ENCODE assay signal across 27 cellular contexts in the genomic region with DNA sequence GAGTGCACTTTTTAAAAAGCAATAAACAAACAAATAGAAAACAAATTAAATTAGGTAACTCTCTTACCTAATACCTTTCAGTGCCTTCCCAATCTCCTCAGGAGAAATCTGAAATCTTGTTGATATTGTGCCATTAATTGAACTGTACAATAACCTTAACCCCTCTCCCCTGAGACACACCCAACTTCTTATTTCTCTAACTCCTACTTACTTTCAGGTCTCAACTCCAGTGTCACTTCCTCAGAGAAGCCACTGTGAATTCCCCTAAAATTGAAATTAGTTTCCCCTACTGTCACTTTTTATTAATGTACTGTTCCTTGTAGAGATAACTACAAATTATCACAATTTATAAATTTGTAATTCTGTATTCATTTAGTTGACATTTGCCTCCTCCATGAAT.
DNase-seq lines count a peak whose midpoint lies in the region; ATAC-seq lines count a peak whose summit lies in the region.
"Had no signal": no experiment of that assay in that cellular context is flagged by ENCODE, and none has a peak within 500 bp of the region (broad histone marks: within the 10 kb centered on the region; RNA-seq: fewer than 3 reads in every experiment).

No MANE protein-coding gene starts in this region.

- DNase-seq in stimulated activated naive B cell treated with anti-CD40 and anti-IgM and Interleukin-4, amounts not matched to agents 10 μg/mL and 1 μg/mL and 100 μg/mL, for 72 hours = no peak
- no peak for DNase-seq in activated effector memory CD4-positive, alpha-beta T cell treated with Interleukin-2 at 50 U/mL for 16 hours
- DNase-seq in NCI-H1092 (lab: John Stamatoyannopoulos, UW) (no peak), NCI-H345 treated with DMSO at 0.1 percent for 48 hours (lab: John Stamatoyannopoulos, UW; ENCODE audit: unreplicated experiment) (no peak)
- DNase-seq: activated CD4-positive, alpha-beta T cell treated with anti-CD3 and anti-CD28 coated beads, Interleukin-2, amount 50 U/mL, for 48 hours; activated gamma-delta T cell treated with Interleukin-2 at 50 U/mL for 16 hours; activated T-cell treated with anti-CD3 and anti-CD28 coated beads for 4 hours; amygdala; CD8-positive, alpha-beta T cell; DMS53; dorsolateral prefrontal cortex; HCEC 1CT; heart right ventricle; Karpas-422; left ventricle myocardium inferior; NCI-H2029; NCI-H446; RPMI8226; SK-N-SH; stimulated activated CD4-positive, alpha-beta T cell treated with anti-CD3 and anti-CD28 coated beads, Interleukin-1b, Interleukin-23, amount 100 ng/mL, for 48 hours; stimulated activated naive CD4-positive, alpha-beta T cell treated with Interleukin-2 at 50 U/mL for 16 hours had no signal

- H3K27me3 Mint-ChIP-seq in stimulated activated naive B cell treated with anti-CD40 and anti-IgM and Interleukin-4, amounts not matched to agents 10 μg/mL and 1 μg/mL and 100 μg/mL, for 72 hours = peaks cover 17 to 20% of the 10 kb centered on the region in 2 donors
- H3K27me3 Mint-ChIP-seq: progenitor cell of endocrine pancreas had no signal

- H3K4me3 Mint-ChIP-seq in stimulated activated naive B cell treated with anti-CD40 and anti-IgM and Interleukin-4, amounts not matched to agents 10 μg/mL and 1 μg/mL and 100 μg/mL, for 72 hours = no peak overlapping the region
- H3K4me3 Mint-ChIP-seq: CD8-positive, alpha-beta T cell; WTC11 had no signal

- H3K9me3 Mint-ChIP-seq in stimulated activated naive B cell treated with anti-CD40 and anti-IgM and Interleukin-4, amounts not matched to agents 10 μg/mL and 1 μg/mL and 100 μg/mL, for 72 hours = peaks cover 7 to 19% of the 10 kb centered on the region in 2 donors

- peak; percentile 77 for ATAC-seq in GM18858 (IDR thresholded peaks at IDR 0.05; ENCODE audit: unreplicated experiment)
- ATAC-seq in HG02588 (IDR thresholded peaks at IDR 0.05; ENCODE audit: unreplicated experiment) = peak; percentile 51
- peak; percentile 80 for ATAC-seq in HG03442 (IDR thresholded peaks at IDR 0.05; ENCODE audit: unreplicated experiment)
- peak; percentile 96 for ATAC-seq in stimulated activated naive B cell treated with anti-CD40 and anti-IgM and Interleukin-4, amounts not matched to agents 10 μg/mL and 1 μg/mL and 100 μg/mL, for 72 hours (replicated peaks)
- ATAC-seq in GM21529 (IDR thresholded peaks at IDR 0.05; ENCODE audit: unreplicated experiment) = no peak
- ATAC-seq: CD8-positive, alpha-beta T cell; WTC11 had no signal

- H3K36me3 Mint-ChIP-seq in stimulated activated naive B cell treated with anti-CD40 and anti-IgM and Interleukin-4, amounts not matched to agents 10 μg/mL and 1 μg/mL and 100 μg/mL, for 72 hours = peaks cover 0 to 3% of the 10 kb centered on the region in 2 donors
- H3K36me3 Mint-ChIP-seq: CD8-positive, alpha-beta T cell had no signal

- peaks cover 9 to 11% of the 10 kb centered on the region in 2 donors for H3K4me1 Mint-ChIP-seq in stimulated activated naive B cell treated with anti-CD40 and anti-IgM and Interleukin-4, amounts not matched to agents 10 μg/mL and 1 μg/mL and 100 μg/mL, for 72 hours

- H3K27ac Mint-ChIP-seq in stimulated activated naive B cell treated with anti-CD40 and anti-IgM and Interleukin-4, amounts not matched to agents 10 μg/mL and 1 μg/mL and 100 μg/mL, for 72 hours = no peak overlapping the region
- H3K27ac Mint-ChIP-seq: CD8-positive, alpha-beta T cell; progenitor cell of endocrine pancreas; WTC11 had no signal
